25 cellular contexts compared by ENCODE assay signal in genomic region chr10:42984761-42985325, GRCh38.
DNase-seq lines count a peak whose midpoint lies in the region; ATAC-seq and TF ChIP-seq lines count a peak whose summit lies in the region.
"Had no signal": no experiment of that assay in that cellular context is flagged by ENCODE, and none has a peak within 500 bp of the region (broad histone marks: within the 10 kb centered on the region; RNA-seq: fewer than 3 reads in every experiment).

No MANE protein-coding gene starts in this region.

- no peaks in the 10 kb centered on the region for H3K4me1 ChIP-seq in Peyer's patch
- H3K4me1 ChIP-seq: tibial artery had no signal

- no peak for ATAC-seq in left lobe of liver
- no peak for ATAC-seq in GM21367 (IDR thresholded peaks at IDR 0.05; ENCODE audit: unreplicated experiment)
- no peak for ATAC-seq in GM19395 (IDR thresholded peaks at IDR 0.05; ENCODE audit: unreplicated experiment)
- ATAC-seq: right cardiac atrium; stimulated activated naive CD8-positive, alpha-beta T cell treated with anti-CD3 and anti-CD28 coated beads, Interleukin-15, amount 100 ng/mL, for 72 hours had no signal

- no peaks in the 10 kb centered on the region for H3K27me3 ChIP-seq in Peyer's patch

- no peak overlapping the region for H3K4me3 ChIP-seq in Peyer's patch
- H3K4me3 ChIP-seq: PC-9, tibial artery had no signal

- DNase-seq in Peyer's patch = peak in 2 of 3 donors; percentile 34 to 35
- peak; percentile 44 for DNase-seq in activated CD8-positive, alpha-beta memory T cell treated with anti-CD3 and anti-CD28 coated beads, Interleukin-2, amount 50 U/mL, for 48 hours
- DNase-seq in left lobe of liver (ENCODE audit: low spot score) = peak; percentile 38
- DNase-seq in stimulated activated CD8-positive, alpha-beta memory T cell treated with anti-CD3 and anti-CD28 coated beads, Interleukin-4, amount 100 ng/mL, for 48 hours = peak; percentile 16
- DNase-seq in stimulated activated CD4-positive, alpha-beta T cell treated with anti-CD3 and anti-CD28 coated beads, Interleukin-4, amount 100 ng/mL, for 24 hours = no peak
- DNase-seq: activated CD4-positive, alpha-beta T cell treated with anti-CD3 and anti-CD28 coated beads, Interleukin-2, amount 50 U/mL, for 4 hours; activated naive CD4-positive, alpha-beta T cell; CD4-positive, alpha-beta T cell; DMS153; GOT3; MV-4-11; NCI-H510A; NK-92 treated with Interleukin-12 subunit alpha and Interleukin-12 subunit beta, amount 100 ng/mL, for 24 hours; occipital lobe; PC-9; SIG-M5; stimulated activated CD4-positive, alpha-beta T cell treated with anti-CD3 and anti-CD28 coated beads, Interleukin-12 subunit alpha, Interleukin-12 subunit beta, amount 100 ng/mL, for 4 hours; stimulated activated CD4-positive, alpha-beta T cell treated with anti-CD3 and anti-CD28 coated beads, Interleukin-4, amount 100 ng/mL, for 4 hours; stimulated activated naive CD8-positive, alpha-beta T cell treated with anti-CD3 and anti-CD28 coated beads, Interleukin-15, amount 100 ng/mL, for 72 hours; SW 1271; T1000 had no signal

- no peak for TF ChIP-seq CTCF in Peyer's patch (IDR thresholded peaks at IDR 0.05)

- no peak for TF ChIP-seq POLR2A in Peyer's patch (IDR thresholded peaks at IDR 0.05)

- no peak overlapping the region for H3K27ac ChIP-seq in Peyer's patch
- H3K27ac ChIP-seq: PC-9, tibial artery had no signal

- H3K36me3 ChIP-seq in Peyer's patch = no peaks in the 10 kb centered on the region
- H3K36me3 ChIP-seq: tibial artery had no signal

- H3K9me3 ChIP-seq in Peyer's patch = peaks cover 0 to 5% (median 0%) of the 10 kb centered on the region in 4 donors
- H3K9me3 ChIP-seq: tibial artery had no signal
